ENCODE assay signal across 26 cellular contexts in the genomic region with DNA sequence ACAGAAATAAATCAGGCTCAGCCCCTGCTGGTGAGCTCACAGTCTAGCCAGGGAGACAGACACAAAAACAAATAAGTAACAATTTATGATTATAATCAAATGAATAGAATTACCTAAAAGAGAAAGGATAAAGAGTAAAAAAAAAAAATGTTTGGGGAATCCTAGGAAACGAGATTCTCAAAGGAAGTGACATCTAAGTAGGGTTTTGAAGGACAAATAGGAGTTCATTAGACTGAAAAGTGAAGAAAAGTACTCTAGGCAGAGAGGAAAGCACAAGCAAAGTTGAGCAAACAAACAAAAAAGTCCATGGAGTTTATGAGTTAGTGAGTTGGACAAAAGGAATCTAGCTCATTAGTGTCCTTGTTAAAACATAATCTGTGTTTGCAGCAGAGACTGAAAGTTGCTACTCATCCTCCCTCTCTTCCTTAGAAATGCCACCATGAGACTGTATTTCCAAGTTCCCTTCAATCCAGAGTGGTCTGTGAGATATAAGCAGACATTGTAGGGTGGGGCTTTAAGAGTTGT.
"Had no signal": no experiment of that assay in that cellular context is flagged by ENCODE, and none has a peak within 500 bp of the region (broad histone marks: within the 10 kb centered on the region; RNA-seq: fewer than 3 reads in every experiment).

No MANE protein-coding gene starts in this region.

- H3K79me2 ChIP-seq: parathyroid adenoma had no signal

- H3K27ac ChIP-seq: coronary artery, esophagus squamous epithelium, lower lobe of right lung, neural progenitor cell, parathyroid adenoma, right atrium auricular region, sigmoid colon, stomach, thyroid gland, vagina had no signal

- DNase-seq: dermis blood vessel endothelial cell; effector memory CD4-positive, alpha-beta T cell; erythroblast; esophagus squamous epithelium; hypothalamus; immature natural killer cell; islet precursor cell; kidney glomerular epithelial cell; left ventricle myocardium superior; lower lobe of right lung; naive B cell; sigmoid colon; stimulated activated CD4-positive, alpha-beta T cell treated with anti-CD3 and anti-CD28 coated beads, Interleukin-2, amount 100 ng/mL, for 24 hours; stimulated activated CD4-positive, alpha-beta T cell treated with anti-CD3 and anti-CD28 coated beads, Interleukin-4, amount 100 ng/mL, for 24 hours; stimulated activated naive CD4-positive, alpha-beta T cell treated with Interleukin-2 at 50 U/mL for 16 hours; stomach; thyroid gland; trophoblast cell had no signal

- H2AFZ ChIP-seq: neural progenitor cell, parathyroid adenoma had no signal

- H3K9me3 ChIP-seq: esophagus squamous epithelium, lower lobe of right lung, right atrium auricular region, sigmoid colon, stomach, thyroid gland, vagina had no signal

- H3K27me3 ChIP-seq: esophagus squamous epithelium, neural progenitor cell, right atrium auricular region, sigmoid colon, thyroid gland, vagina had no signal

- H3K4me1 Mint-ChIP-seq: immature natural killer cell; stimulated activated effector memory CD8-positive, alpha-beta T cell treated with anti-CD3 and anti-CD28 coated beads, Interleukin-12 subunit alpha, Interleukin-12 subunit beta, amount 100 ng/mL, for 72 hours had no signal

- H3K4me3 ChIP-seq: coronary artery, esophagus squamous epithelium, lower lobe of right lung, neural progenitor cell, right atrium auricular region, sigmoid colon, stomach, thyroid gland, vagina had no signal

- H3K9ac ChIP-seq: neural progenitor cell, parathyroid adenoma had no signal

- H3K4me1 ChIP-seq: lower lobe of right lung, right atrium auricular region, stomach, thyroid gland, vagina had no signal

- H3K36me3 ChIP-seq: esophagus squamous epithelium, lower lobe of right lung, neural progenitor cell, right atrium auricular region, sigmoid colon, stomach, thyroid gland, vagina had no signal

- H3K27ac Mint-ChIP-seq: immature natural killer cell; naive B cell; natural killer cell treated with Interleukin-12 subunit alpha and Interleukin-12 subunit beta and Interleukin-15 and Interleukin-18, amount 100 ng/mL, for 72 hours; neural progenitor cell; progenitor cell of endocrine pancreas; stimulated activated effector memory CD8-positive, alpha-beta T cell treated with anti-CD3 and anti-CD28 coated beads, Interleukin-12 subunit alpha, Interleukin-12 subunit beta, amount 100 ng/mL, for 72 hours had no signal

- H3K27me3 Mint-ChIP-seq: natural killer cell treated with Interleukin-12 subunit alpha and Interleukin-12 subunit beta and Interleukin-15 and Interleukin-18, amount 100 ng/mL, for 72 hours; progenitor cell of endocrine pancreas had no signal

- H3K4me3 Mint-ChIP-seq: immature natural killer cell; naive B cell; natural killer cell treated with Interleukin-12 subunit alpha and Interleukin-12 subunit beta and Interleukin-15 and Interleukin-18, amount 100 ng/mL, for 72 hours; neural progenitor cell; stimulated activated effector memory CD8-positive, alpha-beta T cell treated with anti-CD3 and anti-CD28 coated beads, Interleukin-12 subunit alpha, Interleukin-12 subunit beta, amount 100 ng/mL, for 72 hours had no signal

- H3K4me2 ChIP-seq: neural progenitor cell had no signal

- ATAC-seq: left ventricle myocardium superior; lower lobe of right lung; natural killer cell treated with Interleukin-12 subunit alpha and Interleukin-12 subunit beta and Interleukin-15 and Interleukin-18, amount 100 ng/mL, for 72 hours; stimulated activated effector memory CD8-positive, alpha-beta T cell treated with anti-CD3 and anti-CD28 coated beads, Interleukin-12 subunit alpha, Interleukin-12 subunit beta, amount 100 ng/mL, for 72 hours had no signal

- H3K36me3 Mint-ChIP-seq: immature natural killer cell; naive B cell; natural killer cell treated with Interleukin-12 subunit alpha and Interleukin-12 subunit beta and Interleukin-15 and Interleukin-18, amount 100 ng/mL, for 72 hours; neural progenitor cell had no signal
